26 cellular contexts compared by ENCODE assay signal in the genomic region with DNA sequence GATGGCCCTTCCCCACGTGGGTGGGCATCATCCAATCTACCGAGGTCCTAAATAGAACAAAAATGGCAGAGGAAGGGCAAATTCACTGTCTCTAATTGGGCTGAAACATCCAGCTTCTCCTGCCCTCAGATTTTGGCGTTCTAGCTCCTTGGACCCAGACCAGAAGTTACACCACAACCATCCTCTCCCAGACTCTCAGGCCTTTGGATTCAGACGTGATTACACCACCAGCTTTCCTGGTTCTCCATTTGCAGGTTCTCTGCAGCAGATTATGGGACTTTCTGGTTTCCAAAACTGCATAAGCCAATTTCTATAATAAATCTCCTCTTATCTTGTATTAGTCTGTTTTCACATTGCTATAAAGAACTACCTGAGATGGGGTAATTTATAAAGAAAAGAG.
"Had no signal": no experiment of that assay in that cellular context is flagged by ENCODE, and none has a peak within 500 bp of the region (broad histone marks: within the 10 kb centered on the region; RNA-seq: fewer than 3 reads in every experiment).

No MANE protein-coding gene starts in this region.

- H3K27me3 ChIP-seq: esophagus muscularis mucosa, right atrium auricular region, testis, tibial artery, upper lobe of right lung, uterus had no signal

- H3K4me3 Mint-ChIP-seq: memory B cell; naive thymus-derived CD4-positive, alpha-beta T cell; nephron progenitor cell; stimulated activated memory B cell treated with anti-CD40 and anti-IgM and Interleukin-4, amounts not matched to agents 10 μg/mL and 1 μg/mL and 100 μg/mL, for 72 hours had no signal

- FAIRE-seq: endothelial cell of umbilical vein, frontal cortex, kidney had no signal

- H3K36me3 Mint-ChIP-seq: memory B cell; naive thymus-derived CD4-positive, alpha-beta T cell; stimulated activated memory B cell treated with anti-CD40 and anti-IgM and Interleukin-4, amounts not matched to agents 10 μg/mL and 1 μg/mL and 100 μg/mL, for 72 hours had no signal

- H3K27ac ChIP-seq: coronary artery, esophagus muscularis mucosa, prostate gland, right atrium auricular region, testis, tibial artery, upper lobe of right lung, uterus had no signal

- H3K36me3 ChIP-seq: esophagus muscularis mucosa, prostate gland, right atrium auricular region, tibial artery, upper lobe of right lung, uterus had no signal

- H3K4me1 ChIP-seq: prostate gland, testis, upper lobe of right lung, uterus had no signal

- H3K4me1 Mint-ChIP-seq: memory B cell; nephron progenitor cell; stimulated activated memory B cell treated with anti-CD40 and anti-IgM and Interleukin-4, amounts not matched to agents 10 μg/mL and 1 μg/mL and 100 μg/mL, for 72 hours had no signal

- H3K9me3 ChIP-seq: esophagus muscularis mucosa, prostate gland, right atrium auricular region, testis, tibial artery, upper lobe of right lung, uterus had no signal

- H3K4me2 ChIP-seq: smooth muscle cell had no signal

- ATAC-seq: left lobe of liver; naive thymus-derived CD4-positive, alpha-beta T cell; sciatic nerve; stimulated activated memory B cell treated with anti-CD40 and anti-IgM and Interleukin-4, amounts not matched to agents 10 μg/mL and 1 μg/mL and 100 μg/mL, for 72 hours; stimulated activated naive CD8-positive, alpha-beta T cell treated with anti-CD3 and anti-CD28 coated beads, Interleukin-15, Interleukin-2, amounts not matched to agents 100 U/mL and 50 U/mL, for 24 hours; upper lobe of right lung had no signal

- DNase-seq: dermis blood vessel endothelial cell; effector memory CD4-positive, alpha-beta T cell; kidney; midbrain; naive thymus-derived CD4-positive, alpha-beta T cell; nephron progenitor cell; nucleus accumbens; stimulated activated CD4-positive, alpha-beta T cell treated with anti-CD3 and anti-CD28 coated beads, Interleukin-4, amount 100 ng/mL, for 4 hours; stimulated activated naive CD8-positive, alpha-beta T cell treated with anti-CD3 and anti-CD28 coated beads, Interleukin-15, Interleukin-2, amounts not matched to agents 100 U/mL and 50 U/mL, for 24 hours; substantia nigra; testis; upper lobe of right lung; uterus had no signal

- H3K4me3 ChIP-seq: coronary artery, esophagus muscularis mucosa, lung, prostate gland, right atrium auricular region, smooth muscle cell, testis, tibial artery, upper lobe of right lung, uterus had no signal

- H3K27ac Mint-ChIP-seq: memory B cell; naive thymus-derived CD4-positive, alpha-beta T cell; nephron progenitor cell; stimulated activated memory B cell treated with anti-CD40 and anti-IgM and Interleukin-4, amounts not matched to agents 10 μg/mL and 1 μg/mL and 100 μg/mL, for 72 hours had no signal

- H3K9me3 Mint-ChIP-seq: nephron progenitor cell; stimulated activated memory B cell treated with anti-CD40 and anti-IgM and Interleukin-4, amounts not matched to agents 10 μg/mL and 1 μg/mL and 100 μg/mL, for 72 hours had no signal
